1 cellular context compared by ENCODE assay signal in genomic region chr14:96362965-96363750, GRCh38.
A peak's percentile ranks its signal among the peaks of the same experiment; 100 is the strongest.
TF ChIP-seq lines count a peak whose summit lies in the region.

ATG2B (minus strand) TSS chr14:96363341; CDS start chr14:96362976, 365 bp downstream.
GSKIP (plus strand) TSS chr14:96363526; CDS start chr14:96382248, 18,722 bp downstream.

TF ChIP-seq in HepG2, 621 proteins besides CTCF, POLR2A, EP300 and RAD21 (continued from another document and continues in another):
- TF ChIP-seq ARID5B (CRISPR knock-in tag; IDR thresholded peaks at IDR 0.05) = no peak
- TF ChIP-seq TAF1 (CRISPR knock-in tag; IDR thresholded peaks at IDR 0.05) = peak; percentile 65
- TF ChIP-seq ETS1 (CRISPR knock-in tag; IDR thresholded peaks at IDR 0.05) = no peak
- TF ChIP-seq ZNF768 (CRISPR knock-in tag; IDR thresholded peaks at IDR 0.05) = peak; percentile 43; the same call in 1 of the 2 replicates
- TF ChIP-seq HNRNPLL (IDR thresholded peaks at IDR 0.05; ENCODE audit: low read depth, low read length, poor library complexity, severe bottlenecking) = peak; percentile 31
- TF ChIP-seq ZNF350 (CRISPR knock-in tag; IDR thresholded peaks at IDR 0.05; ENCODE audit: borderline replicate concordance, low read depth) = peak; percentile 42; the same call in 1 of the 2 replicates
- peak; percentile 92; the same call in 1 of the 2 replicates for TF ChIP-seq UBTF (CRISPR knock-in tag; IDR thresholded peaks at IDR 0.05)
- TF ChIP-seq TCF7L2 (IDR thresholded peaks at IDR 0.05; ENCODE audit: low read depth, low read length) = no peak
- 0 out of 2 replicates have a peak, but pooled peaks have one; percentile 14 for TF ChIP-seq NR0B2 (CRISPR knock-in tag; IDR thresholded peaks at IDR 0.05)
- peak; percentile 29; the same call in 1 of the 2 replicates for TF ChIP-seq MEIS2 (CRISPR knock-in tag; IDR thresholded peaks at IDR 0.05)
- TF ChIP-seq TBX2 (CRISPR knock-in tag; IDR thresholded peaks at IDR 0.05; ENCODE audit: borderline replicate concordance) = no peak
- TF ChIP-seq ZNF570 (CRISPR knock-in tag; IDR thresholded peaks at IDR 0.05; ENCODE audit: borderline replicate concordance) = no peak
- peak; percentile 23; the same call in 1 of the 2 replicates for TF ChIP-seq FOXM1 (CRISPR knock-in tag; IDR thresholded peaks at IDR 0.05)
- peak; percentile 31; the same call in 1 of the 2 replicates for TF ChIP-seq ZBTB25 (CRISPR knock-in tag; IDR thresholded peaks at IDR 0.05)
- peak; percentile 34; the same call in 1 of the 2 replicates for TF ChIP-seq DRAP1 (CRISPR knock-in tag; IDR thresholded peaks at IDR 0.05)
- peak; percentile 71; the same call in 1 of the 2 replicates for TF ChIP-seq ZBTB20 (CRISPR knock-in tag; IDR thresholded peaks at IDR 0.05; ENCODE audit: borderline replicate concordance, low read depth)
- 0 out of 2 replicates have a peak, but pooled peaks have one; percentile 14 for TF ChIP-seq RELA (CRISPR knock-in tag; IDR thresholded peaks at IDR 0.05)
- TF ChIP-seq ARNTL (CRISPR knock-in tag; IDR thresholded peaks at IDR 0.05) = no peak; the same call in 1 of the 2 replicates
- TF ChIP-seq REXO4 (CRISPR knock-in tag; IDR thresholded peaks at IDR 0.05; ENCODE audit: borderline replicate concordance) = no peak
- no peak for TF ChIP-seq ZNF672 (CRISPR knock-in tag; IDR thresholded peaks at IDR 0.05)
- TF ChIP-seq ZNF446 (CRISPR knock-in tag; IDR thresholded peaks at IDR 0.05) = peak; percentile 59; the same call in 1 of the 2 replicates
- no peak for TF ChIP-seq KLF16 (CRISPR knock-in tag; IDR thresholded peaks at IDR 0.05)
- TF ChIP-seq ZGPAT (CRISPR knock-in tag; IDR thresholded peaks at IDR 0.05) = peak; percentile 79
- TF ChIP-seq CREBL2 (CRISPR knock-in tag; IDR thresholded peaks at IDR 0.05; ENCODE audit: borderline replicate concordance) = no peak
- 0 out of 2 replicates have a peak, but pooled peaks have one; percentile 65 for TF ChIP-seq REL (CRISPR knock-in tag; conservative IDR thresholded peaks at IDR 0.05)
- peak; percentile 49 for TF ChIP-seq PITX1 (CRISPR knock-in tag; IDR thresholded peaks at IDR 0.05)
- TF ChIP-seq ETV5 (CRISPR knock-in tag; IDR thresholded peaks at IDR 0.05; ENCODE audit: borderline replicate concordance) = peak; percentile 53; the same call in 1 of the 2 replicates
- no peak for TF ChIP-seq BRCA1 (CRISPR knock-in tag; IDR thresholded peaks at IDR 0.05)
- peak; percentile 87 for TF ChIP-seq GABPA (IDR thresholded peaks at IDR 0.05; ENCODE audit: low read depth, low read length)
- TF ChIP-seq GABPA (CRISPR knock-in tag; IDR thresholded peaks at IDR 0.05; ENCODE audit: low read depth) = peak; percentile 88
- no peak for TF ChIP-seq RFXAP (CRISPR knock-in tag; IDR thresholded peaks at IDR 0.05; ENCODE audit: borderline replicate concordance)
- no peak for TF ChIP-seq E2F1 (CRISPR knock-in tag; IDR thresholded peaks at IDR 0.05)
- no peak for TF ChIP-seq HNRNPH1 (optimal IDR thresholded peaks at IDR 0.05; ENCODE audit: low read depth, low read length)
- TF ChIP-seq ZSCAN21 (CRISPR knock-in tag; IDR thresholded peaks at IDR 0.05; ENCODE audit: borderline replicate concordance) = no peak; the same call in 1 of the 2 replicates
- TF ChIP-seq ZNF407 (CRISPR knock-in tag; IDR thresholded peaks at IDR 0.05; ENCODE audit: not compliant biosample characterization) = no peak
- TF ChIP-seq ZNF543 (CRISPR knock-in tag; IDR thresholded peaks at IDR 0.05) = no peak
- TF ChIP-seq U2AF1 (optimal IDR thresholded peaks at IDR 0.05; ENCODE audit: low read depth, low read length) = no peak
